ENCODE assay signal across 8 cellular contexts in genomic region chr1:26697978-26698849, GRCh38. TPM values are rescaled to one million over a fixed set of nuclear protein-coding genes. Genes with fewer than 3 reads are reported as not detected.
A peak's percentile ranks its signal among the peaks of the same experiment; 100 is the strongest.
DNase-seq lines count a peak whose midpoint lies in the region; ATAC-seq and TF ChIP-seq lines count a peak whose summit lies in the region.

No MANE protein-coding gene starts in this region.

- ATAC-seq in GM21619 (IDR thresholded peaks at IDR 0.05; ENCODE audit: unreplicated experiment) (peak; percentile 21), HG02852 (IDR thresholded peaks at IDR 0.05; ENCODE audit: unreplicated experiment) (no peak)

- H3K27me3 ChIP-seq in liver (ENCODE audit: control insufficient read depth in 4 of 4, insufficient read depth in 4 of 4, low read length in 3 of 4) (no peaks in the 10 kb centered on the region), subcutaneous abdominal adipose tissue (ENCODE audit: control insufficient read depth in 5 of 5, insufficient read depth in 4 of 5, low read length in 5 of 5) (no peaks in the 10 kb centered on the region)

- TF ChIP-seq CTCF in liver (IDR thresholded peaks at IDR 0.05; ENCODE audit: low read depth, low read length, missing input control): no peak

- peak; percentile 30 to 45 for TF ChIP-seq RAD21 in liver (IDR thresholded peaks at IDR 0.05)

- H3K4me3 ChIP-seq in liver (ENCODE audit: low read depth in 1 of 3, low read length in 3 of 3): peak overlapping the region; percentile 51 to 98 (median 59)
- H3K4me3 ChIP-seq in subcutaneous abdominal adipose tissue (ENCODE audit: low read depth in 1 of 5, low read length in 5 of 5): peak overlapping the region; percentile 70 to 80 (median 77)

- DNase-seq in C1 segment of cervical spinal cord (lab: John Stamatoyannopoulos, UW): peak in 12 of 14 donors; percentile 18 to 84 (median 46)
- DNase-seq in NCI-H2171 treated with DMSO at 0.1 percent for 48 hours (lab: John Stamatoyannopoulos, UW): peak; percentile 90
- DNase-seq in UCSD-AML1 (lab: John Stamatoyannopoulos, UW; ENCODE audit: unreplicated experiment): peak; percentile 40
- DNase-seq in ecto neural progenitor cell (ENCODE audit: low spot score): peak; percentile 58

- peak overlapping the region; percentile 64 to 66 for H3K9ac ChIP-seq in liver (ENCODE audit: low read depth in 1 of 2, low read length in 2 of 2)
- peak overlapping the region in 4 of 5 donors; percentile 4 to 80 (median 74) for H3K9ac ChIP-seq in subcutaneous abdominal adipose tissue (ENCODE audit: low read length in 5 of 5)

- H3K4me1 ChIP-seq in liver (ENCODE audit: control insufficient read depth in 4 of 4, insufficient read depth in 4 of 4, low read length in 3 of 4) (peaks cover 23 to 71% (median 64%) of the 10 kb centered on the region in 4 donors), subcutaneous abdominal adipose tissue (ENCODE audit: control insufficient read depth in 5 of 5, insufficient read depth in 5 of 5, low read length in 5 of 5) (peaks cover 27 to 77% (median 74%) of the 10 kb centered on the region in 5 donors)

- H3K27ac ChIP-seq in liver (ENCODE audit: low read depth in 1 of 2, low read length in 2 of 2): peak overlapping the region; percentile 95 to 98
- peak overlapping the region; percentile 59 for H3K27ac ChIP-seq in subcutaneous abdominal adipose tissue (ENCODE audit: low read depth, low read length)

- H3K36me3 ChIP-seq in liver (ENCODE audit: control insufficient read depth in 4 of 4, insufficient read depth in 3 of 4, low read depth in 1 of 4, low read length in 3 of 4) (peaks cover 0 to 2% (median 0%) of the 10 kb centered on the region in 4 donors), subcutaneous abdominal adipose tissue (ENCODE audit: control insufficient read depth in 5 of 5, insufficient read depth in 5 of 5, low read length in 5 of 5) (no peaks in the 10 kb centered on the region)

- H3K9me3 ChIP-seq in liver (ENCODE audit: control insufficient read depth in 4 of 4, low read length in 3 of 4): no peaks in the 10 kb centered on the region
- no peaks in the 10 kb centered on the region for H3K9me3 ChIP-seq in subcutaneous abdominal adipose tissue (ENCODE audit: control insufficient read depth in 5 of 5, low read length in 5 of 5)

- under 1% methylated on average over 8 of the region's 8 CpGs for WGBS in liver

TF ChIP-seq in liver, 16 proteins besides CTCF, POLR2A, EP300 and RAD21:
- TF ChIP-seq GABPA (IDR thresholded peaks at IDR 0.05 in 1 of 2, conservative IDR thresholded peaks at IDR 0.05 in 1 of 2) (no peak), FOXA1 (IDR thresholded peaks at IDR 0.05) (no peak), SP1 (IDR thresholded peaks at IDR 0.05) (peak; percentile 64), EGR1 (IDR thresholded peaks at IDR 0.05; ENCODE audit: low read depth in 2 of 2) (peak in 1 of 2 donors; percentile 11), FOXA2 (IDR thresholded peaks at IDR 0.05) (no peak), NR2F2 (IDR thresholded peaks at IDR 0.05) (no peak), MAX (IDR thresholded peaks at IDR 0.05) (no peak), YY1 (IDR thresholded peaks at IDR 0.05) (peak; percentile 60), HNF4G (IDR thresholded peaks at IDR 0.05) (no peak), RXRA (IDR thresholded peaks at IDR 0.05) (peak; percentile 33 to 48), JUND (IDR thresholded peaks at IDR 0.05) (peak; percentile 85 to 88), TAF1 (conservative IDR thresholded peaks at IDR 0.05) (peak; percentile 67), ZBTB33 (IDR thresholded peaks at IDR 0.05) (no peak), HNF4A (conservative IDR thresholded peaks at IDR 0.05) (peak in 1 of 2 donors; percentile 26), ATF3 (IDR thresholded peaks at IDR 0.05) (no peak)
- TF ChIP-seq, protein P1, sequence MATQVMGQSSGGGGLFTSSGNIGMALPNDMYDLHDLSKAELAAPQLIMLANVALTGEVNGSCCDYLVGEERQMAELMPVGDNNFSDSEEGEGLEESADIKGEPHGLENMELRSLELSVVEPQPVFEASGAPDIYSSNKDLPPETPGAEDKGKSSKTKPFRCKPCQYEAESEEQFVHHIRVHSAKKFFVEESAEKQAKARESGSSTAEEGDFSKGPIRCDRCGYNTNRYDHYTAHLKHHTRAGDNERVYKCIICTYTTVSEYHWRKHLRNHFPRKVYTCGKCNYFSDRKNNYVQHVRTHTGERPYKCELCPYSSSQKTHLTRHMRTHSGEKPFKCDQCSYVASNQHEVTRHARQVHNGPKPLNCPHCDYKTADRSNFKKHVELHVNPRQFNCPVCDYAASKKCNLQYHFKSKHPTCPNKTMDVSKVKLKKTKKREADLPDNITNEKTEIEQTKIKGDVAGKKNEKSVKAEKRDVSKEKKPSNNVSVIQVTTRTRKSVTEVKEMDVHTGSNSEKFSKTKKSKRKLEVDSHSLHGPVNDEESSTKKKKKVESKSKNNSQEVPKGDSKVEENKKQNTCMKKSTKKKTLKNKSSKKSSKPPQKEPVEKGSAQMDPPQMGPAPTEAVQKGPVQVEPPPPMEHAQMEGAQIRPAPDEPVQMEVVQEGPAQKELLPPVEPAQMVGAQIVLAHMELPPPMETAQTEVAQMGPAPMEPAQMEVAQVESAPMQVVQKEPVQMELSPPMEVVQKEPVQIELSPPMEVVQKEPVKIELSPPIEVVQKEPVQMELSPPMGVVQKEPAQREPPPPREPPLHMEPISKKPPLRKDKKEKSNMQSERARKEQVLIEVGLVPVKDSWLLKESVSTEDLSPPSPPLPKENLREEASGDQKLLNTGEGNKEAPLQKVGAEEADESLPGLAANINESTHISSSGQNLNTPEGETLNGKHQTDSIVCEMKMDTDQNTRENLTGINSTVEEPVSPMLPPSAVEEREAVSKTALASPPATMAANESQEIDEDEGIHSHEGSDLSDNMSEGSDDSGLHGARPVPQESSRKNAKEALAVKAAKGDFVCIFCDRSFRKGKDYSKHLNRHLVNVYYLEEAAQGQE (IDR thresholded peaks at IDR 0.05): peak; percentile 53

RNA-seq across cellular contexts. Expression of gene ARID1A, which starts 2.4 kb away (rescaled TPM):
- 10 to 100 TPM; 25.6 to 31.9 TPM for total RNA-seq in liver
- polyA plus RNA-seq in liver: 10 to 100 TPM; 12.2 to 14.8 TPM

Comparison
In these comparisons a context has a peak if more than half of its experiments do, and no peak if none do; other contexts are left out.
1. DNase-seq: peak in every context shown above with its lines; median percentile 90 in NCI-H2171 treated with DMSO at 0.1 percent for 48 hours; 58 in ecto neural progenitor cell; 46 in C1 segment of cervical spinal cord; 40 in UCSD-AML1.